Comparison of ENCODE assay signal across 1 cellular context in the genomic region with DNA sequence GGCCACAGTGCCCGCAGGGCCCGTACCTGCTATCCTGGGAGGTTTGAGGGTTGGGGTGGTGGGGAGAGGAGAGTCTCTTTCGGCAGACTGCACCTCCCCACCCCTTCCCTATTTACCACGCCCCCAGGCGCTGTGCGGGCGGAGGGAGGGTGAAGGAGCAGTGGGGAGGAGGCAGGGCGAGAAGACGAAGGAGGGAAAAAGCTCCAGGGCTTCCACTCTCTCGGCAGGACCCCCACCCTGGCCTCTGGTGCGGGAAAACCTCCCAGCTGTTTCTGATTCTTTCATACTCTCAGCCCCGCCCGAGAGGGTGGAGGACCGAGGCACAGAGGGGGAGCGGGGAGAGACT.
TF ChIP-seq lines count a peak whose summit lies in the region.

No MANE protein-coding gene starts in this region.

TF ChIP-seq in GM12878, 131 proteins besides CTCF, POLR2A, EP300 and RAD21:
- TF ChIP-seq CHD2 (IDR thresholded peaks at IDR 0.05; ENCODE audit: borderline replicate concordance, low read depth, low read length): no peak
- no peak for TF ChIP-seq RBBP5 (conservative IDR thresholded peaks at IDR 0.05)
- TF ChIP-seq, protein P1, sequence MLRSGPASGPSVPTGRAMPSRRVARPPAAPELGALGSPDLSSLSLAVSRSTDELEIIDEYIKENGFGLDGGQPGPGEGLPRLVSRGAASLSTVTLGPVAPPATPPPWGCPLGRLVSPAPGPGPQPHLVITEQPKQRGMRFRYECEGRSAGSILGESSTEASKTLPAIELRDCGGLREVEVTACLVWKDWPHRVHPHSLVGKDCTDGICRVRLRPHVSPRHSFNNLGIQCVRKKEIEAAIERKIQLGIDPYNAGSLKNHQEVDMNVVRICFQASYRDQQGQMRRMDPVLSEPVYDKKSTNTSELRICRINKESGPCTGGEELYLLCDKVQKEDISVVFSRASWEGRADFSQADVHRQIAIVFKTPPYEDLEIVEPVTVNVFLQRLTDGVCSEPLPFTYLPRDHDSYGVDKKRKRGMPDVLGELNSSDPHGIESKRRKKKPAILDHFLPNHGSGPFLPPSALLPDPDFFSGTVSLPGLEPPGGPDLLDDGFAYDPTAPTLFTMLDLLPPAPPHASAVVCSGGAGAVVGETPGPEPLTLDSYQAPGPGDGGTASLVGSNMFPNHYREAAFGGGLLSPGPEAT (IDR thresholded peaks at IDR 0.05; ENCODE audit: low read depth): no peak
- no peak for TF ChIP-seq EED (IDR thresholded peaks at IDR 0.05; ENCODE audit: low read depth)
- no peak for TF ChIP-seq ZBED1 (IDR thresholded peaks at IDR 0.05; ENCODE audit: borderline replicate concordance)
- no peak for TF ChIP-seq CHD4 (IDR thresholded peaks at IDR 0.05)
- TF ChIP-seq, protein P2, sequence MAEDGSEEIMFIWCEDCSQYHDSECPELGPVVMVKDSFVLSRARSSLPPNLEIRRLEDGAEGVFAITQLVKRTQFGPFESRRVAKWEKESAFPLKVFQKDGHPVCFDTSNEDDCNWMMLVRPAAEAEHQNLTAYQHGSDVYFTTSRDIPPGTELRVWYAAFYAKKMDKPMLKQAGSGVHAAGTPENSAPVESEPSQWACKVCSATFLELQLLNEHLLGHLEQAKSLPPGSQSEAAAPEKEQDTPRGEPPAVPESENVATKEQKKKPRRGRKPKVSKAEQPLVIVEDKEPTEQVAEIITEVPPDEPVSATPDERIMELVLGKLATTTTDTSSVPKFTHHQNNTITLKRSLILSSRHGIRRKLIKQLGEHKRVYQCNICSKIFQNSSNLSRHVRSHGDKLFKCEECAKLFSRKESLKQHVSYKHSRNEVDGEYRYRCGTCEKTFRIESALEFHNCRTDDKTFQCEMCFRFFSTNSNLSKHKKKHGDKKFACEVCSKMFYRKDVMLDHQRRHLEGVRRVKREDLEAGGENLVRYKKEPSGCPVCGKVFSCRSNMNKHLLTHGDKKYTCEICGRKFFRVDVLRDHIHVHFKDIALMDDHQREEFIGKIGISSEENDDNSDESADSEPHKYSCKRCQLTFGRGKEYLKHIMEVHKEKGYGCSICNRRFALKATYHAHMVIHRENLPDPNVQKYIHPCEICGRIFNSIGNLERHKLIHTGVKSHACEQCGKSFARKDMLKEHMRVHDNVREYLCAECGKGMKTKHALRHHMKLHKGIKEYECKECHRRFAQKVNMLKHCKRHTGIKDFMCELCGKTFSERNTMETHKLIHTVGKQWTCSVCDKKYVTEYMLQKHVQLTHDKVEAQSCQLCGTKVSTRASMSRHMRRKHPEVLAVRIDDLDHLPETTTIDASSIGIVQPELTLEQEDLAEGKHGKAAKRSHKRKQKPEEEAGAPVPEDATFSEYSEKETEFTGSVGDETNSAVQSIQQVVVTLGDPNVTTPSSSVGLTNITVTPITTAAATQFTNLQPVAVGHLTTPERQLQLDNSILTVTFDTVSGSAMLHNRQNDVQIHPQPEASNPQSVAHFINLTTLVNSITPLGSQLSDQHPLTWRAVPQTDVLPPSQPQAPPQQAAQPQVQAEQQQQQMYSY (CRISPR knock-in tag; IDR thresholded peaks at IDR 0.05): no peak
- no peak for TF ChIP-seq PAX5 (IDR thresholded peaks at IDR 0.05; ENCODE audit: borderline replicate concordance, low read depth, low read length)
- no peak for TF ChIP-seq RELA (IDR thresholded peaks at IDR 0.05; ENCODE audit: borderline replicate concordance, partially characterized antibody)
- TF ChIP-seq, protein P3, sequence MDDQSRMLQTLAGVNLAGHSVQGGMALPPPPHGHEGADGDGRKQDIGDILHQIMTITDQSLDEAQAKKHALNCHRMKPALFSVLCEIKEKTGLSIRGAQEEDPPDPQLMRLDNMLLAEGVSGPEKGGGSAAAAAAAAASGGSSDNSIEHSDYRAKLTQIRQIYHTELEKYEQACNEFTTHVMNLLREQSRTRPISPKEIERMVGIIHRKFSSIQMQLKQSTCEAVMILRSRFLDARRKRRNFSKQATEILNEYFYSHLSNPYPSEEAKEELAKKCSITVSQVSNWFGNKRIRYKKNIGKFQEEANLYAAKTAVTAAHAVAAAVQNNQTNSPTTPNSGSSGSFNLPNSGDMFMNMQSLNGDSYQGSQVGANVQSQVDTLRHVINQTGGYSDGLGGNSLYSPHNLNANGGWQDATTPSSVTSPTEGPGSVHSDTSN (IDR thresholded peaks at IDR 0.05; ENCODE audit: insufficient replicate concordance, low read depth, low read length): no peak
- TF ChIP-seq, protein P4, sequence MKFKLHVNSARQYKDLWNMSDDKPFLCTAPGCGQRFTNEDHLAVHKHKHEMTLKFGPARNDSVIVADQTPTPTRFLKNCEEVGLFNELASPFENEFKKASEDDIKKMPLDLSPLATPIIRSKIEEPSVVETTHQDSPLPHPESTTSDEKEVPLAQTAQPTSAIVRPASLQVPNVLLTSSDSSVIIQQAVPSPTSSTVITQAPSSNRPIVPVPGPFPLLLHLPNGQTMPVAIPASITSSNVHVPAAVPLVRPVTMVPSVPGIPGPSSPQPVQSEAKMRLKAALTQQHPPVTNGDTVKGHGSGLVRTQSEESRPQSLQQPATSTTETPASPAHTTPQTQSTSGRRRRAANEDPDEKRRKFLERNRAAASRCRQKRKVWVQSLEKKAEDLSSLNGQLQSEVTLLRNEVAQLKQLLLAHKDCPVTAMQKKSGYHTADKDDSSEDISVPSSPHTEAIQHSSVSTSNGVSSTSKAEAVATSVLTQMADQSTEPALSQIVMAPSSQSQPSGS (IDR thresholded peaks at IDR 0.05; ENCODE audit: low read length): no peak
- no peak for TF ChIP-seq HDAC6 (IDR thresholded peaks at IDR 0.05; ENCODE audit: unreplicated experiment)
- no peak for TF ChIP-seq ETV6 (conservative IDR thresholded peaks at IDR 0.05 in 1 of 2, IDR thresholded peaks at IDR 0.05 in 1 of 2; ENCODE audit: borderline replicate concordance in 1 of 2, low read depth in 1 of 2)
- TF ChIP-seq, protein P5, sequence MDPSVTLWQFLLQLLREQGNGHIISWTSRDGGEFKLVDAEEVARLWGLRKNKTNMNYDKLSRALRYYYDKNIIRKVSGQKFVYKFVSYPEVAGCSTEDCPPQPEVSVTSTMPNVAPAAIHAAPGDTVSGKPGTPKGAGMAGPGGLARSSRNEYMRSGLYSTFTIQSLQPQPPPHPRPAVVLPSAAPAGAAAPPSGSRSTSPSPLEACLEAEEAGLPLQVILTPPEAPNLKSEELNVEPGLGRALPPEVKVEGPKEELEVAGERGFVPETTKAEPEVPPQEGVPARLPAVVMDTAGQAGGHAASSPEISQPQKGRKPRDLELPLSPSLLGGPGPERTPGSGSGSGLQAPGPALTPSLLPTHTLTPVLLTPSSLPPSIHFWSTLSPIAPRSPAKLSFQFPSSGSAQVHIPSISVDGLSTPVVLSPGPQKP (IDR thresholded peaks at IDR 0.05; ENCODE audit: low read depth, low read length): no peak
